Comparison of ENCODE assay signal across 10 cellular contexts in genomic region chr16:50274771-50275415, GRCh38. TPM values are rescaled to one million over a fixed set of nuclear protein-coding genes. Genes with fewer than 3 reads are reported as not detected.
A peak's percentile ranks its signal among the peaks of the same experiment; 100 is the strongest.
DNase-seq lines count a peak whose midpoint lies in the region; ATAC-seq, FAIRE-seq and TF ChIP-seq lines count a peak whose summit lies in the region.
"Had no signal": no experiment of that assay in that cellular context is flagged by ENCODE, and none has a peak within 500 bp of the region (broad histone marks: within the 10 kb centered on the region; RNA-seq: fewer than 3 reads in every experiment).

No MANE protein-coding gene starts in this region.

- H3K36me3 ChIP-seq in kidney (ENCODE audit: control insufficient read depth in 1 of 2, insufficient read depth in 2 of 2, low read length in 2 of 2): no peaks in the 10 kb centered on the region
- no peaks in the 10 kb centered on the region for H3K36me3 ChIP-seq in thoracic aorta
- no peaks in the 10 kb centered on the region for H3K36me3 ChIP-seq in GM23248 (ENCODE audit: low read depth)
- H3K36me3 ChIP-seq: pancreas had no signal

- intact Hi-C loops in kidney (cut with DNase I): no loop called here

- peaks cover 75% of the 10 kb centered on the region for H3K36me3 Mint-ChIP-seq in activated T-cell treated with anti-CD3 and anti-CD28 coated beads, Interleukin-2, amount 50 U/mL, for 24 hours (ENCODE audit: low read depth)
- peaks cover 16% of the 10 kb centered on the region for H3K36me3 Mint-ChIP-seq in T-cell

- no peaks in the 10 kb centered on the region for H4K20me1 ChIP-seq in GM23248 (ENCODE audit: insufficient read depth)

- peak overlapping the region; percentile 98 for H3K27ac Mint-ChIP-seq in activated T-cell treated with anti-CD3 and anti-CD28 coated beads, Interleukin-2, amount 50 U/mL, for 24 hours
- peak overlapping the region; percentile 99 to 100 for H3K27ac Mint-ChIP-seq in T-cell

- CTCF ChIA-PET in T-cell (lab: Charles Lee): interaction anchor here (0.6 to 2.1 kb wide), 14 partner anchors 9 to 532 kb away, joined by 3 to 8 read pairs (median 4); no protein-coding TSS in a partner anchor

- ATAC-seq in T-cell (replicated peaks in 1 of 4) (peak in 2 of 4 experiments; percentile 4 to 17), thoracic aorta (ENCODE audit: insufficient number of reproducible peaks, low FRiP score, low read depth) (no peak)
- ATAC-seq: pancreas had no signal

- POLR2A ChIA-PET in T-cell (lab: Charles Lee): interaction anchor here (0.5 to 0.8 kb wide), 4 partner anchors 9 to 428 kb away, joined by 3 to 9 read pairs (median 4); no protein-coding TSS in a partner anchor

- no peak for DNase-seq in activated T-cell treated with anti-CD3 and anti-CD28 coated beads, Interleukin-2, amount 50 U/mL, for 24 hours
- DNase-seq in activated T-cell treated with anti-CD3 and anti-CD28 coated beads for 4 hours (no peak), T-cell (no peak), kidney (peak; percentile 23), thoracic aorta (ENCODE audit: low spot score) (no peak), GM23248 (no peak), DMS153 (lab: John Stamatoyannopoulos, UW) (no peak), AG08395 (ENCODE audit: low spot score) (no peak)

- no peak for TF ChIP-seq CTCF in kidney (IDR thresholded peaks at IDR 0.05; ENCODE audit: borderline replicate concordance, extremely low read depth, insufficient read depth)
- TF ChIP-seq CTCF in thoracic aorta (IDR thresholded peaks at IDR 0.05): no peak

- no peaks in the 10 kb centered on the region for H3K9me2 ChIP-seq in GM23248 (ENCODE audit: insufficient read depth)

- H3K4me1 ChIP-seq in kidney (ENCODE audit: control insufficient read depth in 1 of 2, insufficient read depth in 1 of 2, low read depth in 1 of 2, low read length in 2 of 2) (peaks cover 0 to 2% of the 10 kb centered on the region in 2 donors), thoracic aorta (ENCODE audit: control insufficient read depth in 1 of 2, low read depth in 2 of 2) (no peaks in the 10 kb centered on the region), GM23248 (ENCODE audit: insufficient read depth) (no peaks in the 10 kb centered on the region)
- H3K4me1 ChIP-seq: pancreas had no signal

- no peaks in the 10 kb centered on the region for H3K27me3 Mint-ChIP-seq in activated T-cell treated with anti-CD3 and anti-CD28 coated beads, Interleukin-2, amount 50 U/mL, for 24 hours
- no peaks in the 10 kb centered on the region for H3K27me3 Mint-ChIP-seq in T-cell

- no peak overlapping the region for H2AFZ ChIP-seq in GM23248

- peaks cover 98% of the 10 kb centered on the region for H3K4me1 Mint-ChIP-seq in activated T-cell treated with anti-CD3 and anti-CD28 coated beads, Interleukin-2, amount 50 U/mL, for 24 hours (ENCODE audit: low read depth)
- H3K4me1 Mint-ChIP-seq in T-cell: peaks cover 98 to 100% (median 99%) of the 10 kb centered on the region in 3 donors

- no peak overlapping the region for H3K9ac ChIP-seq in kidney (ENCODE audit: low read length in 2 of 2)
- no peak overlapping the region for H3K9ac ChIP-seq in GM23248

- H3K4me3 ChIP-seq in kidney (ENCODE audit: low read length in 2 of 2) (no peak overlapping the region), thoracic aorta (peak overlapping the region; percentile 55), GM23248 (no peak overlapping the region)

- H3F3A ChIP-seq in GM23248 (ENCODE audit: insufficient read depth): 0 out of 2 replicates have a peak, but pooled peaks cover 7% of the 10 kb centered on the region

- WGBS in GM23248 (ENCODE audit: low coverage in 1 of 2, low lambda C conversion rate in 2 of 2, missing lambda C conversion rate in 2 of 2), 2 experiments: 92 to 93% methylated on average over 6 of the region's 6 CpGs

- in situ Hi-C loops in GM23248 (cut with MboI): no loop called here

- H3K4me3 Mint-ChIP-seq in activated T-cell treated with anti-CD3 and anti-CD28 coated beads, Interleukin-2, amount 50 U/mL, for 24 hours: peak overlapping the region; percentile 89
- H3K4me3 Mint-ChIP-seq in T-cell: peak overlapping the region; percentile 85 to 89 (median 85)

- H3K27ac ChIP-seq in kidney (ENCODE audit: low read depth in 2 of 2, low read length in 2 of 2): no peak overlapping the region
- H3K27ac ChIP-seq in thoracic aorta: peak overlapping the region in 1 of 2 donors; percentile 34
- no peak overlapping the region for H3K27ac ChIP-seq in GM23248

- no peak for FAIRE-seq in kidney (lab: Jason Lieb, UNC)
- FAIRE-seq: pancreas, RCC 7860 had no signal

- no peak overlapping the region for H3K4me2 ChIP-seq in GM23248 (ENCODE audit: unreplicated experiment)

- H3K27me3 ChIP-seq in thoracic aorta (replicated peaks; ENCODE audit: insufficient read depth) (no peaks in the 10 kb centered on the region), GM23248 (replicated peaks; ENCODE audit: insufficient read depth) (no peaks in the 10 kb centered on the region)
- H3K27me3 ChIP-seq: pancreas had no signal

- peaks cover 96% of the 10 kb centered on the region for H3K79me2 ChIP-seq in GM23248 (ENCODE audit: insufficient read depth)

- H3K9me3 ChIP-seq in kidney (ENCODE audit: control insufficient read depth in 1 of 2, low read length in 2 of 2) (no peaks in the 10 kb centered on the region), thoracic aorta (no peaks in the 10 kb centered on the region), GM23248 (ENCODE audit: low read depth) (no peaks in the 10 kb centered on the region)
- H3K9me3 ChIP-seq: pancreas had no signal

- H3K9me3 Mint-ChIP-seq in activated T-cell treated with anti-CD3 and anti-CD28 coated beads, Interleukin-2, amount 50 U/mL, for 24 hours: peaks cover 2% of the 10 kb centered on the region
- H3K9me3 Mint-ChIP-seq in T-cell: no peaks in the 10 kb centered on the region

RNA-seq across cellular contexts. Expression of gene ADCY7, which starts 8.5 kb away (rescaled TPM):
- 100 to 1,000 TPM; 201 to 314 (median 278) TPM for total RNA-seq in T-cell
- 40.5 TPM for total RNA-seq in kidney
- polyA plus RNA-seq in kidney (ENCODE audit: insufficient read depth, low read depth, low replicate concordance): 0.86 TPM
- total RNA-seq in thoracic aorta: 10 to 100 TPM; 35.9 to 39.8 TPM
- total RNA-seq in GM23248 (2014; rRNA removed; shearing (Covaris generic)): 87.4 and 90.5 TPM in 2 replicates
- polyA plus RNA-seq in GM23248 (2016; fragmentation: Nextera tagmentation; extraction: Ambion mirVana): 31.9 and 32.7 TPM in 2 replicates
